Comparison of ENCODE assay signal across 1 cellular context in genomic region chr3:46854543-46854942, GRCh38.
TF ChIP-seq lines count a peak whose summit lies in the region.

No MANE protein-coding gene starts in this region.

TF ChIP-seq in WTC11, 78 proteins besides CTCF, POLR2A, EP300 and RAD21 (continued from another document):
- TF ChIP-seq AFF4 (CRISPR knock-in tag; IDR thresholded peaks at IDR 0.05; ENCODE audit: borderline replicate concordance) (no peak), ATF1 (CRISPR knock-in tag; IDR thresholded peaks at IDR 0.05) (no peak), CREB1 (CRISPR knock-in tag; IDR thresholded peaks at IDR 0.05) (no peak), ZNF263 (CRISPR knock-in tag; IDR thresholded peaks at IDR 0.05; ENCODE audit: low read depth) (no peak), TP53 (CRISPR knock-in tag; IDR thresholded peaks at IDR 0.05) (no peak), USF2 (CRISPR knock-in tag; IDR thresholded peaks at IDR 0.05) (no peak), GABPB1 (CRISPR knock-in tag; IDR thresholded peaks at IDR 0.05) (no peak), IRF2 (CRISPR knock-in tag; IDR thresholded peaks at IDR 0.05; ENCODE audit: borderline replicate concordance, low read depth) (no peak), NR1H2 (CRISPR knock-in tag; IDR thresholded peaks at IDR 0.05) (no peak)
